In the genomic region with DNA sequence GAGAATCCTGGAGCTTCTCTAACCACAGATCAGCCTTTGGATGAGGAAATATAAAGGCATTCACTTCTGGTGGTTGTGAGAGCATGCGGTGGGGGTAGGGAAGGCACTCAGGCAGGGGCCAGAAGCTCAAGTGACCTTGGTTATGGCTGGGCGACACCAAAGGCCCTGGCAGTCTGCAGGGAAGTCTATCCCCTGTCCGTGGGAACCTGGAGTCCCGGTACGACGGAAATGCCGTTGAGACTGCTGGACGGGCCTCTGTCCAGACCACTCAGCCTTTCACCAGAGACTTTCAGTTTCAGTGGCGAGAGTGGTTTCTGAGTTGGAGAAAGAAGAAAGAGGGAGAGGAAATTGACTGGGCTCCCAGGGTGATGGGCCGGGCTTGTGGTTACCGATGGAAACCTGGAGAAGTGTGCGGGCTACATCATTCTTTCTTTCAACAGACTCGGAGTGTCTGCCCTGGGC, we compare ENCODE assay signal across 9 cellular contexts. TPM values are rescaled to one million over a fixed set of nuclear protein-coding genes. Genes with fewer than 3 reads are reported as not detected.
DNase-seq lines count a peak whose midpoint lies in the region; ATAC-seq and TF ChIP-seq lines count a peak whose summit lies in the region.
"Had no signal": no experiment of that assay in that cellular context is flagged by ENCODE, and none has a peak within 500 bp of the region (broad histone marks: within the 10 kb centered on the region; RNA-seq: fewer than 3 reads in every experiment).

No MANE protein-coding gene starts in this region.

- no peak overlapping the region for H3K4me3 Mint-ChIP-seq in CD8-positive, alpha-beta T cell

- no peaks in the 10 kb centered on the region for H3K9me3 Mint-ChIP-seq in CD8-positive, alpha-beta T cell

- intact Hi-C loops in psoas muscle (cut with DNase I) = no loop called here
- intact Hi-C loops in CD8-positive, alpha-beta T cell (cut with DNase I, micrococcal nuclease) = no loop called here

- peaks cover 8% of the 10 kb centered on the region for H3K4me1 Mint-ChIP-seq in CD8-positive, alpha-beta T cell (ENCODE audit: low read depth)

- H3K4me3 ChIP-seq in GM12865 (ENCODE audit: low read depth, low read length) (no peak overlapping the region), epithelial cell of proximal tubule (ENCODE audit: low read depth, low read length) (peak overlapping the region; percentile 18), psoas muscle (no peak overlapping the region)
- no peak overlapping the region for H3K4me3 ChIP-seq in CD8-positive, alpha-beta T cell (ENCODE audit: low read depth, low read length)
- H3K4me3 ChIP-seq: adrenal gland had no signal

- POLR2A ChIA-PET in CD8-positive, alpha-beta T cell (lab: Charles Lee) = no interaction called here

- H3K27me3 ChIP-seq in psoas muscle (ENCODE audit: insufficient read depth in 3 of 3, low read length in 2 of 3) = peaks cover 0 to 4% (median 0%) of the 10 kb centered on the region in 3 donors
- no peaks in the 10 kb centered on the region for H3K27me3 ChIP-seq in CD8-positive, alpha-beta T cell (ENCODE audit: insufficient read depth, low read length)
- H3K27me3 ChIP-seq: adrenal gland had no signal

- peaks cover 18% of the 10 kb centered on the region for H3K27me3 Mint-ChIP-seq in CD8-positive, alpha-beta T cell (ENCODE audit: low read depth)

- CTCF ChIA-PET in CD8-positive, alpha-beta T cell (lab: Charles Lee) = no interaction called here

- no peak overlapping the region for H3K27ac ChIP-seq in psoas muscle
- H3K27ac ChIP-seq in CD8-positive, alpha-beta T cell (ENCODE audit: low read depth, low read length) = no peak overlapping the region

- H3K27ac Mint-ChIP-seq in CD8-positive, alpha-beta T cell = no peak overlapping the region

- 20 to 55% (median 40%) methylated on average over 13 of the region's 13 CpGs for WGBS in psoas muscle, 3 donors

- no peaks in the 10 kb centered on the region for H3K36me3 Mint-ChIP-seq in CD8-positive, alpha-beta T cell

- no peaks in the 10 kb centered on the region for H3K36me3 ChIP-seq in psoas muscle (ENCODE audit: insufficient read depth in 1 of 2, low read depth in 1 of 2)
- no peaks in the 10 kb centered on the region for H3K36me3 ChIP-seq in CD8-positive, alpha-beta T cell (ENCODE audit: insufficient read depth, low read length)
- H3K36me3 ChIP-seq: adrenal gland had no signal

- no peak for TF ChIP-seq CTCF in GM12865 (IDR thresholded peaks at IDR 0.05; ENCODE audit: insufficient read depth, low read depth, low read length, missing control alignments)
- TF ChIP-seq CTCF in epithelial cell of proximal tubule (conservative IDR thresholded peaks at IDR 0.05; ENCODE audit: low read depth, low read length) = no peak
- no peak for TF ChIP-seq CTCF in psoas muscle (IDR thresholded peaks at IDR 0.05)
- TF ChIP-seq CTCF in CD8-positive, alpha-beta T cell (IDR thresholded peaks at IDR 0.05) = no peak

- DNase-seq in GM12865 (ENCODE audit: low read depth) (peak; percentile 48), NCI-H2196 (lab: John Stamatoyannopoulos, UW; ENCODE audit: unreplicated experiment) (peak; percentile 41), epithelial cell of proximal tubule (ENCODE audit: low read depth) (peak; percentile 37), psoas muscle (peak; percentile 48 to 70), activated T-cell treated with anti-CD3 and anti-CD28 coated beads for 4 hours (no peak)
- no peak for DNase-seq in CD8-positive, alpha-beta T cell

- H3K9me3 ChIP-seq in psoas muscle = no peaks in the 10 kb centered on the region
- no peaks in the 10 kb centered on the region for H3K9me3 ChIP-seq in CD8-positive, alpha-beta T cell (ENCODE audit: low read length)
- H3K9me3 ChIP-seq: adrenal gland had no signal

- peak in 3 of 4 donors; percentile 36 to 43 (median 42) for ATAC-seq in psoas muscle
- ATAC-seq in CD8-positive, alpha-beta T cell = no peak
- ATAC-seq in GM19467 (IDR thresholded peaks at IDR 0.05; ENCODE audit: unreplicated experiment) = no peak
- no peak for ATAC-seq in HG02981 (IDR thresholded peaks at IDR 0.05; ENCODE audit: unreplicated experiment)

- H3K4me1 ChIP-seq in psoas muscle = no peaks in the 10 kb centered on the region
- H3K4me1 ChIP-seq in CD8-positive, alpha-beta T cell (ENCODE audit: insufficient read depth, low read length) = peaks cover 9% of the 10 kb centered on the region

RNA-seq across cellular contexts. Expression of gene ISCA2, which starts 20.9 kb away (rescaled TPM):
- total RNA-seq in epithelial cell of proximal tubule (41.6 and 50.3 TPM in 2 replicates), psoas muscle (10 to 100 TPM; 24.5 to 38.8 (median 26.0) TPM)
- 10 to 100 TPM; 19.9 to 26.9 (median 24.5) TPM for polyA plus RNA-seq in psoas muscle
- 10 to 100 TPM; 18.6 to 24.0 TPM for total RNA-seq in CD8-positive, alpha-beta T cell

RNA-seq across cellular contexts. Expression of gene NPC2, which starts 21.4 kb away (rescaled TPM):
- total RNA-seq in epithelial cell of proximal tubule (229 and 281 TPM in 2 replicates), psoas muscle (10 to 100 TPM; 31.6 to 42.5 (median 35.0) TPM)
- polyA plus RNA-seq in psoas muscle = 10 to 100 TPM; 28.2 to 30.7 (median 29.3) TPM
- total RNA-seq in CD8-positive, alpha-beta T cell = 10 to 100 TPM; 24.6 to 25.4 TPM

Comparison
In these comparisons a context has a peak if more than half of its experiments do, and no peak if none do; other contexts are left out.
1. DNase-seq: peak in GM12865 (single experiment), NCI-H2196 (single experiment), epithelial cell of proximal tubule (single experiment) and psoas muscle (2 of 2); none in CD8-positive, alpha-beta T cell (0 of 7) and activated T-cell treated with anti-CD3 and anti-CD28 coated beads for 4 hours (single experiment).
2. ATAC-seq: peak in psoas muscle (3 of 4); none in CD8-positive, alpha-beta T cell (single experiment), GM19467 (single experiment) and HG02981 (single experiment).